In genomic region chr15:42136513-42136912, GRCh38 we compare ENCODE assay signal across 21 cellular contexts. TPM values are rescaled to one million over a fixed set of nuclear protein-coding genes. Genes with fewer than 3 reads are reported as not detected.
A peak's percentile ranks its signal among the peaks of the same experiment; 100 is the strongest.
DNase-seq lines count a peak whose midpoint lies in the region; TF ChIP-seq lines count a peak whose summit lies in the region.
"Had no signal": no experiment of that assay in that cellular context is flagged by ENCODE, and none has a peak within 500 bp of the region (broad histone marks: within the 10 kb centered on the region; RNA-seq: fewer than 3 reads in every experiment).

No MANE protein-coding gene starts in this region.

- no peaks in the 10 kb centered on the region for H3K36me3 ChIP-seq in OCI-LY7 (ENCODE audit: insufficient read depth, low read length)
- H3K36me3 ChIP-seq: BLaER1 had no signal

- peak; percentile 2 for DNase-seq in activated CD4-positive, alpha-beta memory T cell treated with anti-CD3 and anti-CD28 coated beads for 36 hours
- DNase-seq in activated CD4-positive, alpha-beta memory T cell treated with anti-CD3 and anti-CD28 coated beads, Interleukin-2, amount 10 ng/mL, durations not matched to agents 7 days and 5 days: no peak
- DNase-seq in endothelial cell (ENCODE audit: low spot score) (no peak), progenitor cell of endocrine pancreas (ENCODE audit: low spot score, unreplicated experiment) (no peak), NOMO-1 treated with DMSO at 0.1 percent for 48 hours (lab: John Stamatoyannopoulos, UW; ENCODE audit: unreplicated experiment) (no peak), UCSD-AML1 (lab: John Stamatoyannopoulos, UW; ENCODE audit: unreplicated experiment) (no peak), OCI-LY7 (ENCODE audit: low spot score) (no peak)
- DNase-seq: CD4-positive, alpha-beta memory T cell; DMS153; DMS79; GDM1; GOT3; H7; HFFc6 had no signal

- H3K9me2 ChIP-seq in OCI-LY7 (ENCODE audit: insufficient read depth, low read length): no peaks in the 10 kb centered on the region

- no peaks in the 10 kb centered on the region for H3K79me2 ChIP-seq in OCI-LY7 (ENCODE audit: insufficient read depth, low read depth, low read length)

- no peak overlapping the region for H3K27ac ChIP-seq in OCI-LY7 (ENCODE audit: low read depth, low read length, poor library complexity, severe bottlenecking)
- H3K27ac ChIP-seq: 22Rv1, A549, BLaER1, HL-60 had no signal

- H3K27ac Mint-ChIP-seq in activated CD4-positive, alpha-beta memory T cell treated with anti-CD3 and anti-CD28 coated beads for 36 hours: no peak overlapping the region
- no peak overlapping the region for H3K27ac Mint-ChIP-seq in activated CD4-positive, alpha-beta memory T cell treated with anti-CD3 and anti-CD28 coated beads, Interleukin-2, amount 10 ng/mL, durations not matched to agents 7 days and 5 days
- H3K27ac Mint-ChIP-seq in endothelial cell (ENCODE audit: unreplicated experiment): peak overlapping the region; percentile 9
- H3K27ac Mint-ChIP-seq in progenitor cell of endocrine pancreas: peak overlapping the region; percentile 49
- H3K27ac Mint-ChIP-seq: CD14-positive monocyte, HFFc6 had no signal

- no peak overlapping the region for H3K4me3 Mint-ChIP-seq in activated CD4-positive, alpha-beta memory T cell treated with anti-CD3 and anti-CD28 coated beads for 36 hours
- H3K4me3 Mint-ChIP-seq in activated CD4-positive, alpha-beta memory T cell treated with anti-CD3 and anti-CD28 coated beads, Interleukin-2, amount 10 ng/mL, durations not matched to agents 7 days and 5 days: no peak overlapping the region
- H3K4me3 Mint-ChIP-seq in endothelial cell (ENCODE audit: unreplicated experiment) (peak overlapping the region; percentile 60), progenitor cell of endocrine pancreas (ENCODE audit: low read depth) (no peak overlapping the region)
- H3K4me3 Mint-ChIP-seq: CD14-positive monocyte, HFFc6 had no signal

- no peak for TF ChIP-seq CTCF in endothelial cell (IDR thresholded peaks at IDR 0.05; ENCODE audit: unreplicated experiment)
- TF ChIP-seq CTCF in progenitor cell of endocrine pancreas (IDR thresholded peaks at IDR 0.05; ENCODE audit: unreplicated experiment): no peak
- no peak for TF ChIP-seq CTCF in OCI-LY7 (conservative IDR thresholded peaks at IDR 0.05; ENCODE audit: low read length)

- H3K4me1 Mint-ChIP-seq in activated CD4-positive, alpha-beta memory T cell treated with anti-CD3 and anti-CD28 coated beads for 36 hours (ENCODE audit: low read depth): no peaks in the 10 kb centered on the region
- peaks cover 3% of the 10 kb centered on the region for H3K4me1 Mint-ChIP-seq in activated CD4-positive, alpha-beta memory T cell treated with anti-CD3 and anti-CD28 coated beads, Interleukin-2, amount 10 ng/mL, durations not matched to agents 7 days and 5 days
- H3K4me1 Mint-ChIP-seq in endothelial cell (ENCODE audit: unreplicated experiment) (peaks cover 16% of the 10 kb centered on the region), progenitor cell of endocrine pancreas (ENCODE audit: low read depth) (no peaks in the 10 kb centered on the region)

- no peaks in the 10 kb centered on the region for H3K36me3 Mint-ChIP-seq in activated CD4-positive, alpha-beta memory T cell treated with anti-CD3 and anti-CD28 coated beads for 36 hours
- no peaks in the 10 kb centered on the region for H3K36me3 Mint-ChIP-seq in activated CD4-positive, alpha-beta memory T cell treated with anti-CD3 and anti-CD28 coated beads, Interleukin-2, amount 10 ng/mL, durations not matched to agents 7 days and 5 days (ENCODE audit: low read depth)
- H3K36me3 Mint-ChIP-seq in endothelial cell (ENCODE audit: low read depth, unreplicated experiment) (peaks cover 10% of the 10 kb centered on the region), progenitor cell of endocrine pancreas (ENCODE audit: insufficient read depth) (no peaks in the 10 kb centered on the region)
- H3K36me3 Mint-ChIP-seq: CD14-positive monocyte; CD4-positive, alpha-beta memory T cell had no signal

- H3K4me3 ChIP-seq in OCI-LY7 (ENCODE audit: low read depth, low read length, poor library complexity, severe bottlenecking): no peak overlapping the region
- H3K4me3 ChIP-seq: A549, BLaER1 had no signal

- H3K4me1 ChIP-seq in OCI-LY7 (ENCODE audit: insufficient read depth, low read length, poor library complexity, severe bottlenecking): no peaks in the 10 kb centered on the region
- H3K4me1 ChIP-seq: BLaER1 had no signal

- H3K9me3 Mint-ChIP-seq in activated CD4-positive, alpha-beta memory T cell treated with anti-CD3 and anti-CD28 coated beads for 36 hours: no peaks in the 10 kb centered on the region
- H3K9me3 Mint-ChIP-seq in activated CD4-positive, alpha-beta memory T cell treated with anti-CD3 and anti-CD28 coated beads, Interleukin-2, amount 10 ng/mL, durations not matched to agents 7 days and 5 days: no peaks in the 10 kb centered on the region
- no peaks in the 10 kb centered on the region for H3K9me3 Mint-ChIP-seq in endothelial cell (ENCODE audit: unreplicated experiment)
- peaks cover 14% of the 10 kb centered on the region for H3K9me3 Mint-ChIP-seq in progenitor cell of endocrine pancreas (ENCODE audit: low read depth)
- H3K9me3 Mint-ChIP-seq: CD14-positive monocyte; CD4-positive, alpha-beta memory T cell; HFFc6 had no signal

- H3K9me3 ChIP-seq in OCI-LY7 (ENCODE audit: low read length): no peaks in the 10 kb centered on the region
- H3K9me3 ChIP-seq: A549, BLaER1 had no signal

- no peak overlapping the region for H2AFZ ChIP-seq in OCI-LY7 (ENCODE audit: low read length)

- H3K27me3 Mint-ChIP-seq in activated CD4-positive, alpha-beta memory T cell treated with anti-CD3 and anti-CD28 coated beads for 36 hours: peaks cover 3% of the 10 kb centered on the region
- peaks cover 4% of the 10 kb centered on the region for H3K27me3 Mint-ChIP-seq in activated CD4-positive, alpha-beta memory T cell treated with anti-CD3 and anti-CD28 coated beads, Interleukin-2, amount 10 ng/mL, durations not matched to agents 7 days and 5 days
- peaks cover 7% of the 10 kb centered on the region for H3K27me3 Mint-ChIP-seq in endothelial cell (ENCODE audit: unreplicated experiment)
- no peaks in the 10 kb centered on the region for H3K27me3 Mint-ChIP-seq in progenitor cell of endocrine pancreas

- H3K4me2 ChIP-seq in OCI-LY7 (ENCODE audit: low read length): no peak overlapping the region
- H3K4me2 ChIP-seq: A549, BLaER1 had no signal

- BruUV-seq in OCI-LY7 (replicated peaks; lab: Mats Ljungman, UMichigan): no TSS peak

- H4K20me1 ChIP-seq in OCI-LY7 (ENCODE audit: insufficient read depth, low read length): no peaks in the 10 kb centered on the region
- H4K20me1 ChIP-seq: BLaER1 had no signal

- POLR2A ChIA-PET in activated CD4-positive, alpha-beta memory T cell treated with anti-CD3 and anti-CD28 coated beads for 36 hours (lab: Charles Lee): no interaction called here
- POLR2A ChIA-PET in activated CD4-positive, alpha-beta memory T cell treated with anti-CD3 and anti-CD28 coated beads, Interleukin-2, amount 10 ng/mL, durations not matched to agents 7 days and 5 days (lab: Charles Lee): no interaction called here
- POLR2A ChIA-PET in OCI-LY7 (lab: Charles Lee): no interaction called here

- intact Hi-C loops in activated CD4-positive, alpha-beta memory T cell treated with anti-CD3 and anti-CD28 coated beads for 36 hours (cut with micrococcal nuclease): loop anchor here (1.0 to 2.0 kb wide), 2 partner anchors 148 to 249 kb away; no protein-coding TSS in a partner anchor
- intact Hi-C loops in OCI-LY7 (cut with micrococcal nuclease; ENCODE audit: unreplicated experiment): loop anchor here (2.0 kb wide), 1 partner anchor 248 kb away; no protein-coding TSS in a partner anchor

- CTCF ChIA-PET in activated CD4-positive, alpha-beta memory T cell treated with anti-CD3 and anti-CD28 coated beads for 36 hours (lab: Charles Lee): interaction anchor here (0.6 to 3.8 kb wide), 5 partner anchors 52 to 146 kb away, joined by 3 to 26 read pairs (median 9); no protein-coding TSS in a partner anchor
- CTCF ChIA-PET in activated CD4-positive, alpha-beta memory T cell treated with anti-CD3 and anti-CD28 coated beads, Interleukin-2, amount 10 ng/mL, durations not matched to agents 7 days and 5 days (lab: Charles Lee): no interaction called here
- CTCF ChIA-PET in OCI-LY7 (lab: Charles Lee; ENCODE audit: unreplicated experiment): interaction anchor here (0.7 kb wide), 1 partner anchor 254 kb away, joined by 3 read pairs; no protein-coding TSS in a partner anchor

RNA-seq across cellular contexts. Expression of gene PLA2G4F, which starts 19.9 kb away (rescaled TPM):
- not detected for total RNA-seq in activated CD4-positive, alpha-beta memory T cell treated with anti-CD3 and anti-CD28 coated beads for 36 hours
- not detected for total RNA-seq in activated CD4-positive, alpha-beta memory T cell treated with anti-CD3 and anti-CD28 coated beads, Interleukin-2, amount 10 ng/mL, durations not matched to agents 7 days and 5 days
- total RNA-seq in endothelial cell (ENCODE audit: unreplicated experiment) (not detected), progenitor cell of endocrine pancreas (0.60 and 0.87 TPM in 2 replicates), OCI-LY7 (2022) (not detected in 2 replicates)
- total RNA-seq in OCI-LY7 (2014; rRNA removed; shearing (Covaris generic)): not detected in 2 replicates
- total RNA-seq: CD4-positive, alpha-beta memory T cell; Daoy; H7; HFFc6; HT1080 had no signal

RNA-seq across cellular contexts. Expression of gene PLA2G4D, which starts 42.2 kb away (rescaled TPM):
- not detected for total RNA-seq in activated CD4-positive, alpha-beta memory T cell treated with anti-CD3 and anti-CD28 coated beads for 36 hours
- total RNA-seq in activated CD4-positive, alpha-beta memory T cell treated with anti-CD3 and anti-CD28 coated beads, Interleukin-2, amount 10 ng/mL, durations not matched to agents 7 days and 5 days: not detected
- total RNA-seq in endothelial cell (ENCODE audit: unreplicated experiment): not detected
- not detected in 2 replicates for total RNA-seq in progenitor cell of endocrine pancreas
- not detected in 2 replicates for total RNA-seq in OCI-LY7 (2014; rRNA removed; shearing (Covaris generic))
- not detected in 2 replicates for total RNA-seq in OCI-LY7 (2022)
- total RNA-seq: CD4-positive, alpha-beta memory T cell; Daoy; HFFc6; HT1080 had no signal

Comparison
In these comparisons a context has a peak if more than half of its experiments do, and no peak if none do; other contexts are left out.
1. H3K27ac Mint-ChIP-seq: peak in endothelial cell (single experiment) and progenitor cell of endocrine pancreas (single experiment); none in activated CD4-positive, alpha-beta memory T cell treated with anti-CD3 and anti-CD28 coated beads for 36 hours (single experiment) and activated CD4-positive, alpha-beta memory T cell treated with anti-CD3 and anti-CD28 coated beads, Interleukin-2, amount 10 ng/mL, durations not matched to agents 7 days and 5 days (single experiment).